ENCODE assay signal across 14 cellular contexts in genomic region chr1:63828322-63829044, GRCh38. TPM values are rescaled to one million over a fixed set of nuclear protein-coding genes. Genes with fewer than 3 reads are reported as not detected.
DNase-seq lines count a peak whose midpoint lies in the region; ATAC-seq, FAIRE-seq and TF ChIP-seq lines count a peak whose summit lies in the region.
"Had no signal": no experiment of that assay in that cellular context is flagged by ENCODE, and none has a peak within 500 bp of the region (broad histone marks: within the 10 kb centered on the region; RNA-seq: fewer than 3 reads in every experiment).

No MANE protein-coding gene starts in this region.

- TF ChIP-seq POLR2A in H54 (IDR thresholded peaks at IDR 0.05; ENCODE audit: low read depth, low read length), result no peak

- H3K4me3 Mint-ChIP-seq in memory B cell, result no peak overlapping the region
- no peak overlapping the region for H3K4me3 Mint-ChIP-seq in activated naive CD4-positive, alpha-beta T cell treated with anti-CD3 and anti-CD28 coated beads for 36 hours

- DNase-seq in memory B cell (ENCODE audit: low spot score in 2 of 2), result peak in 1 of 2 donors; percentile 9
- DNase-seq in stimulated activated CD4-positive, alpha-beta T cell treated with anti-CD3 and anti-CD28 coated beads, Interleukin-2, amount 100 ng/mL, for 48 hours, result no peak
- DNase-seq in inferior parietal cortex (ENCODE audit: extremely low spot score), result no peak
- DNase-seq in activated naive CD4-positive, alpha-beta T cell treated with anti-CD3 and anti-CD28 coated beads for 36 hours, result no peak
- no peak for DNase-seq in H54 (ENCODE audit: insufficient read length, low spot score)
- DNase-seq: Calu3, NCI-H1417, psoas muscle, transverse colon had no signal

- ATAC-seq in GM18858 (IDR thresholded peaks at IDR 0.05; ENCODE audit: unreplicated experiment), result peak; percentile 95
- ATAC-seq in GM21723 (IDR thresholded peaks at IDR 0.05; ENCODE audit: unreplicated experiment), result peak; percentile 95
- peak; percentile 79 for ATAC-seq in HG03432 (IDR thresholded peaks at IDR 0.05; ENCODE audit: unreplicated experiment)
- peak; percentile 90 for ATAC-seq in memory B cell (ENCODE audit: low read depth)
- ATAC-seq: left lobe of liver had no signal

- intact Hi-C loops in activated naive CD4-positive, alpha-beta T cell treated with anti-CD3 and anti-CD28 coated beads for 36 hours (cut with micrococcal nuclease), result no loop called here

- H3K36me3 Mint-ChIP-seq in memory B cell, result no peaks in the 10 kb centered on the region
- no peaks in the 10 kb centered on the region for H3K36me3 Mint-ChIP-seq in activated naive CD4-positive, alpha-beta T cell treated with anti-CD3 and anti-CD28 coated beads for 36 hours (ENCODE audit: low read depth)

- peaks cover 3% of the 10 kb centered on the region for H3K27me3 Mint-ChIP-seq in memory B cell
- peaks cover 4% of the 10 kb centered on the region for H3K27me3 Mint-ChIP-seq in activated naive CD4-positive, alpha-beta T cell treated with anti-CD3 and anti-CD28 coated beads for 36 hours (ENCODE audit: low read depth)

- no peak for FAIRE-seq in H54 (lab: Jason Lieb, UNC)

- no peaks in the 10 kb centered on the region for H3K9me3 Mint-ChIP-seq in memory B cell
- H3K9me3 Mint-ChIP-seq in activated naive CD4-positive, alpha-beta T cell treated with anti-CD3 and anti-CD28 coated beads for 36 hours, result peaks cover 1% of the 10 kb centered on the region
- H3K9me3 Mint-ChIP-seq: activated T-helper 2 cell treated with anti-CD3 and anti-CD28 coated beads, Interferon-gamma antibody, Interleukin-2, Interleukin-4, amounts not matched to agents 10 μg/mL and 5 μg/mL and 100 μg/mL, durations not matched to agents 14 hours and 24 hours and 36 hours had no signal

- H3K4me1 Mint-ChIP-seq in memory B cell, result peaks cover 20% of the 10 kb centered on the region
- H3K4me1 Mint-ChIP-seq in activated naive CD4-positive, alpha-beta T cell treated with anti-CD3 and anti-CD28 coated beads for 36 hours (ENCODE audit: low read depth), result no peaks in the 10 kb centered on the region

- peak overlapping the region; percentile 4 for H3K27ac Mint-ChIP-seq in memory B cell
- no peak overlapping the region for H3K27ac Mint-ChIP-seq in activated naive CD4-positive, alpha-beta T cell treated with anti-CD3 and anti-CD28 coated beads for 36 hours
- H3K27ac Mint-ChIP-seq: activated T-helper 2 cell treated with anti-CD3 and anti-CD28 coated beads, Interferon-gamma antibody, Interleukin-2, Interleukin-4, amounts not matched to agents 10 μg/mL and 5 μg/mL and 100 μg/mL, durations not matched to agents 14 hours and 24 hours and 36 hours had no signal

- CTCF ChIA-PET in activated naive CD4-positive, alpha-beta T cell treated with anti-CD3 and anti-CD28 coated beads for 36 hours (lab: Charles Lee), result no interaction called here

RNA-seq across cellular contexts. Expression of gene ROR1, which starts 54.7 kb away (rescaled TPM):
- total RNA-seq in activated naive CD4-positive, alpha-beta T cell treated with anti-CD3 and anti-CD28 coated beads for 36 hours, result under 1 TPM; 0.10 to 0.14 TPM
